ENCODE assay signal across 1 cellular context in the genomic region with DNA sequence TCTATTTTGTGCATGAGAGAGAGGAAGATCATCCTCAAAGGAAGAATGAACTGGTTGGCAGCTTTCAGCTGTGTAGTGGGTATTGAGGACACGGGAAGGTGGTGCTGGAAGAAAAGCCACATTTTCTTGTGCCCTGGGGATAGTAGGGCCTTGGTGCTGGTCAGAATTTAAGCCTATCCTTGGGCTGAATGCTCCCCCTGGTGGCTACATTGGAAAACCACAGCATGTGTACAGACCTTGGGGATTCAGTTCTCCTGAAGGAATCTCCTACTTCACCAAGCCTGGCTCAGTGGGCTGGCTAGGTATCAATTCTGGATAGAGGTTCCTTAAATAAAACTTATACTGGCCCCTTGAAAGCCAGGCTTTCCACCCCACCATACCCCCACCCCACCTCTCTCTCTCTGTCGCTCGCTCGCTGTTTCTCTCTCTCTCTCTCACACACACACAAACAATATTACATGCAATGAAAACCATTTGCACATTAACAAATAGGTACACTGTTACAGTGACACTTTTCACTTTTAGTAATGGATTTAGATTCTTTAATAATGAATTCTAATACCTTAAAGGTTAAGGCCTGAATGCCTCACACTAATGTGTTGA.
A peak's percentile ranks its signal among the peaks of the same experiment; 100 is the strongest.
TF ChIP-seq lines count a peak whose summit lies in the region.

No MANE protein-coding gene starts in this region.

TF ChIP-seq in GM12878, 131 proteins besides CTCF, POLR2A, EP300 and RAD21:
- peak; percentile 62; the same call in 1 of the 2 replicates for TF ChIP-seq CBFB (IDR thresholded peaks at IDR 0.05; ENCODE audit: low read depth)
- TF ChIP-seq RUNX3 (IDR thresholded peaks at IDR 0.05; ENCODE audit: low read length) = peak; percentile 83
- no peak for TF ChIP-seq BHLHE40 (IDR thresholded peaks at IDR 0.05; ENCODE audit: borderline replicate concordance in 1 of 2, low read depth in 2 of 2, low read length in 1 of 2)
- TF ChIP-seq SMC3 (IDR thresholded peaks at IDR 0.05; ENCODE audit: borderline replicate concordance, low read length) = peak; percentile 92
